Comparison of ENCODE assay signal across 12 cellular contexts in the genomic region with DNA sequence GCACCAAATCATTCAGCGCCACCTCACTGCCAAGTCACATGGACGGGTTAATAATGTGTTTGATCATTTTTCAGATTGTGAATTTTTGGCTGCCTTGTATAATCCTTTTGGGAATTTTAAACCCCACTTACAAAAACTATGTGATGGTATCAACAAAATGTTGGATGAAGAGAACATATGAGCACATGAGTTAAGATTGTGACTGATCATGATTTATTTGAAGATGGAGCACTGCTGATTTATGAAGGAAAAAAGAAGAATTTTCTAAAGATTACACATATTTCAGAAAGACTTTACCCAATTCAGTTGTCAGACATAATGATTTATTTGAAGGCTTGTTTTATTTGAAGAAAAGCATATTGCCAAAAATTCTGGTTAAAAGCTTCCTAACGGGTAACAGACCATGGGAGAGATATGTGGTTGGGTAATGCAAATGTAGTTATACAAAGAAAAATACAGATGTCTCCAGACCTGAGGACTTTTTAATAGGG. TPM values are rescaled to one million over a fixed set of nuclear protein-coding genes. Genes with fewer than 3 reads are reported as not detected.
DNase-seq lines count a peak whose midpoint lies in the region; ATAC-seq, FAIRE-seq and TF ChIP-seq lines count a peak whose summit lies in the region.
"Had no signal": no experiment of that assay in that cellular context is flagged by ENCODE, and none has a peak within 500 bp of the region (broad histone marks: within the 10 kb centered on the region; RNA-seq: fewer than 3 reads in every experiment).

No MANE protein-coding gene starts in this region.

- H3K27me3 Mint-ChIP-seq in CD8-positive, alpha-beta T cell (ENCODE audit: low read depth) = no peaks in the 10 kb centered on the region
- no peaks in the 10 kb centered on the region for H3K27me3 Mint-ChIP-seq in IgD-negative memory B cell

- H3K4me1 ChIP-seq in CD8-positive, alpha-beta T cell (ENCODE audit: insufficient read depth, low read length) = peaks cover 16% of the 10 kb centered on the region
- H3K4me1 ChIP-seq in K562 (replicated peaks in 1 of 2; ENCODE audit: control insufficient read depth in 2 of 2, insufficient read depth in 2 of 2, low read length in 2 of 2) (peaks cover 0 to 8% of the 10 kb centered on the region in 2 experiments; a peak in 3 of 5 replicates), neutrophil (ENCODE audit: control insufficient read depth in 1 of 2, insufficient read depth in 1 of 2, low read depth in 1 of 2, low read length in 1 of 2) (peaks cover 33 to 55% of the 10 kb centered on the region in 2 experiments)

- no peak overlapping the region for H2AFZ ChIP-seq in K562 (ENCODE audit: low read depth, low read length)

- BruUV-seq in K562 (replicated peaks; lab: Mats Ljungman, UMichigan) = TSS peak; percentile 42

- no peak overlapping the region for H3K4me3 ChIP-seq in CD8-positive, alpha-beta T cell (ENCODE audit: low read depth, low read length)
- H3K4me3 ChIP-seq in K562 (no peak overlapping the region), neutrophil (ENCODE audit: low read depth in 1 of 2, low read length in 1 of 2) (no peak overlapping the region)
- H3K4me3 ChIP-seq: lower lobe of right lung had no signal

- CTCF ChIA-PET in CD8-positive, alpha-beta T cell (lab: Charles Lee) = interaction anchor here (1.0 to 2.6 kb wide), 3 partner anchors 9 to 52 kb away, joined by 3 to 10 read pairs (median 5); no protein-coding TSS in a partner anchor
- CTCF ChIA-PET in K562 (lab: Yijun Ruan, JAX; ENCODE audit: low intra/inter-chr PET ratio) = no interaction called here

- H4K20me1 ChIP-seq in K562 (replicated peaks; ENCODE audit: control insufficient read depth, insufficient read depth, low read length) = no peaks in the 10 kb centered on the region

- 81% methylated on average over 3 of the region's 3 CpGs for WGBS in K562 (ENCODE audit: insufficient coverage, low coverage, missing lambda C conversion rate)

- no peaks in the 10 kb centered on the region for H3K9me3 Mint-ChIP-seq in CD8-positive, alpha-beta T cell
- no peaks in the 10 kb centered on the region for H3K9me3 Mint-ChIP-seq in IgD-negative memory B cell

- no peak overlapping the region for H3K4me3 Mint-ChIP-seq in CD8-positive, alpha-beta T cell
- peak overlapping the region in 2 of 4 donors; percentile 35 to 72 for H3K4me3 Mint-ChIP-seq in IgD-negative memory B cell

- H3K9me3 ChIP-seq in CD8-positive, alpha-beta T cell (ENCODE audit: low read length) = no peaks in the 10 kb centered on the region
- no peaks in the 10 kb centered on the region for H3K9me3 ChIP-seq in K562 (replicated peaks; ENCODE audit: control insufficient read depth, insufficient read depth, low read depth, low read length)
- no peaks in the 10 kb centered on the region for H3K9me3 ChIP-seq in neutrophil
- H3K9me3 ChIP-seq: lower lobe of right lung had no signal

- no peak for TF ChIP-seq EP300 in K562 (IDR thresholded peaks at IDR 0.05; ENCODE audit: low read length)

- TF ChIP-seq CTCF in CD8-positive, alpha-beta T cell (IDR thresholded peaks at IDR 0.05) = no peak
- TF ChIP-seq CTCF in K562 (IDR thresholded peaks at IDR 0.05 in 2 of 3, conservative IDR thresholded peaks at IDR 0.05 in 1 of 3; ENCODE audit: insufficient read depth in 2 of 3, low read depth in 1 of 3, low read length in 3 of 3) (no peak), neutrophil (IDR thresholded peaks at IDR 0.05) (no peak)

- in situ Hi-C loops in K562 (cut with MboI) = no loop called here

- TF ChIP-seq RAD21 in K562 (CRISPR knock-in tag; conservative IDR thresholded peaks at IDR 0.05 in 1 of 2, IDR thresholded peaks at IDR 0.05 in 1 of 2) = no peak

- no peak for TF ChIP-seq POLR2A in K562 (conservative IDR thresholded peaks at IDR 0.05)

- no peak for FAIRE-seq in K562 (lab: Jason Lieb, UNC)

- intact Hi-C loops in CD8-positive, alpha-beta T cell (cut with DNase I, micrococcal nuclease) = no loop called here
- intact Hi-C loops in K562 (cut with micrococcal nuclease) = no loop called here

- no peak overlapping the region for H3K4me2 ChIP-seq in K562 (ENCODE audit: insufficient read depth, low read length)

- peaks cover 70% of the 10 kb centered on the region for H3K4me1 Mint-ChIP-seq in CD8-positive, alpha-beta T cell (ENCODE audit: low read depth)
- H3K4me1 Mint-ChIP-seq in IgD-negative memory B cell = peaks cover 66 to 76% (median 69%) of the 10 kb centered on the region in 3 donors

- H3K27me3 ChIP-seq in CD8-positive, alpha-beta T cell (ENCODE audit: insufficient read depth, low read length) = no peaks in the 10 kb centered on the region
- H3K27me3 ChIP-seq in K562 (ENCODE audit: control insufficient read depth in 2 of 2, insufficient read depth in 2 of 2, low read length in 2 of 2) (no peaks in the 10 kb centered on the region), neutrophil (no peaks in the 10 kb centered on the region)

- POLR2A ChIA-PET in CD8-positive, alpha-beta T cell (lab: Charles Lee) = interaction anchor here (1.3 kb wide), 1 partner anchor 9 kb away, joined by 3 read pairs; no protein-coding TSS in a partner anchor
- POLR2A ChIA-PET in K562 (lab: Yijun Ruan, JAX) = interaction anchor here (0.5 to 2.5 kb wide), 3 partner anchors 10 to 14 kb away, joined by 3 to 13 read pairs (median 3); no protein-coding TSS in a partner anchor

- peaks cover 10% of the 10 kb centered on the region for H3K36me3 ChIP-seq in CD8-positive, alpha-beta T cell (ENCODE audit: insufficient read depth, low read length)
- H3K36me3 ChIP-seq in K562 (ENCODE audit: control insufficient read depth, insufficient read depth, low read length) (peaks cover 17% of the 10 kb centered on the region), neutrophil (peaks cover 25% of the 10 kb centered on the region)

- no peak for DNase-seq in CD8-positive, alpha-beta T cell
- DNase-seq in K562 (ENCODE audit: extremely low read depth in 1 of 4, low spot score in 3 of 4) = no peak
- no peak for DNase-seq in NCI-H187 (lab: John Stamatoyannopoulos, UW)
- DNase-seq in AG08396 (ENCODE audit: low spot score) = no peak
- DNase-seq in activated gamma-delta T cell (lab: John Stamatoyannopoulos, UW) = no peak
- DNase-seq: COR-L47; lower lobe of right lung; posterior cingulate gyrus; stimulated activated CD4-positive, alpha-beta T cell treated with anti-CD3 and anti-CD28 coated beads, Interleukin-2, amount 100 ng/mL, for 48 hours; SW 1271 had no signal

- H3K9ac ChIP-seq in K562 (ENCODE audit: insufficient read depth in 1 of 2, low read depth in 2 of 2, low read length in 2 of 2) = no peak overlapping the region

- H3K9me1 ChIP-seq in K562 (ENCODE audit: control insufficient read depth, insufficient read depth, low read length) = no peaks in the 10 kb centered on the region

- no peak for ATAC-seq in CD8-positive, alpha-beta T cell
- ATAC-seq in K562 = no peak
- ATAC-seq: lower lobe of right lung had no signal

- H3K27ac ChIP-seq in CD8-positive, alpha-beta T cell (ENCODE audit: low read depth, low read length) = no peak overlapping the region
- no peak overlapping the region for H3K27ac ChIP-seq in K562 (ENCODE audit: extremely low read depth, low read depth, low read length)
- peak overlapping the region; percentile 56 for H3K27ac ChIP-seq in neutrophil
- H3K27ac ChIP-seq: lower lobe of right lung had no signal

- H3K27ac Mint-ChIP-seq in CD8-positive, alpha-beta T cell = peak overlapping the region; percentile 83
- H3K27ac Mint-ChIP-seq in IgD-negative memory B cell = peak overlapping the region; percentile 50 to 68 (median 64)

- peaks cover 10% of the 10 kb centered on the region for H3K79me2 ChIP-seq in K562 (ENCODE audit: control insufficient read depth, insufficient read depth, low read length)

- H3K36me3 Mint-ChIP-seq in CD8-positive, alpha-beta T cell = peaks cover 67% of the 10 kb centered on the region
- H3K36me3 Mint-ChIP-seq in IgD-negative memory B cell = peaks cover 18% of the 10 kb centered on the region

RNA-seq across cellular contexts. Expression of gene TNFAIP8, which starts 37.4 kb away (rescaled TPM):
- 10 to 100 TPM; 62.3 to 63.0 TPM for total RNA-seq in CD8-positive, alpha-beta T cell
- polyA plus RNA-seq in IgD-negative memory B cell (285 TPM), K562 (2011; rRNA removed) (44.6 and 52.2 TPM in 2 replicates), K562 (2014; fragmentation: Illumina TruSeq; extraction: Trizol) (49.3 and 57.3 TPM in 2 replicates), K562 (2014; fragmentation: Nextera tagmentation; extraction: Ambion mirVana) (10 to 100 TPM; 29.9 to 34.3 TPM), K562 (2014; rRNA removed) (35.8 and 47.6 TPM in 2 replicates)
- total RNA-seq in K562 (2011; cell fraction: chromatin; rRNA removed; ENCODE audit: low replicate concordance) = 10.6 and 20.5 TPM in 2 replicates
- total RNA-seq in K562 (2011; cell fraction: nucleolus; rRNA removed) = 7.8 and 9.0 TPM in 2 replicates
- 12.6 and 24.7 TPM in 2 replicates for total RNA-seq in K562 (2011; cell fraction: nucleoplasm; rRNA removed)
- total RNA-seq in K562 (2014; rRNA removed) (42.0 and 46.0 TPM in 2 replicates), K562 (2014; rRNA removed; fragmentation: Illumina TruSeq; extraction: Trizol) (38.5 and 47.4 TPM in 2 replicates), K562 (2015; rRNA removed; fragmentation: Illumina TruSeq; extraction: Trizol) (44.8 and 47.0 TPM in 2 replicates), K562 (2021) (33.6 and 36.7 TPM in 2 replicates)
- 35.0 and 41.8 TPM in 2 replicates for polyA plus RNA-seq in K562 (2011; cell fraction: cytosol; rRNA removed)
- 20.2 and 24.7 TPM in 2 replicates for polyA plus RNA-seq in K562 (2011; cell fraction: nucleus; rRNA removed)
- 37.7 and 53.3 TPM in 2 replicates for polyA plus RNA-seq in K562 (2012)
- 45.1 and 60.6 TPM in 2 replicates for polyA minus RNA-seq in K562 (2011; rRNA and poly(A)+ RNA removed)
- 38.1 and 47.6 TPM in 2 replicates for polyA minus RNA-seq in K562 (2011; cell fraction: cytosol; rRNA and poly(A)+ RNA removed)
- polyA minus RNA-seq in K562 (2011; cell fraction: nucleus; rRNA and poly(A)+ RNA removed) = 9.3 and 20.3 TPM in 2 replicates

RNA-seq across cellular contexts. Expression of gene HSD17B4, which starts 59.1 kb away (rescaled TPM):
- 1 to 10 TPM; 7.4 to 8.6 TPM for total RNA-seq in CD8-positive, alpha-beta T cell
- polyA plus RNA-seq in IgD-negative memory B cell = 117 TPM
- total RNA-seq in K562 (2011; cell fraction: chromatin; rRNA removed; ENCODE audit: low replicate concordance) = 60.9 and 67.5 TPM in 2 replicates
- total RNA-seq in K562 (2011; cell fraction: nucleolus; rRNA removed) = 23.5 and 28.4 TPM in 2 replicates
- 32.8 and 46.1 TPM in 2 replicates for total RNA-seq in K562 (2011; cell fraction: nucleoplasm; rRNA removed)
- 82.1 and 120 TPM in 2 replicates for total RNA-seq in K562 (2014; rRNA removed)
- 108 and 110 TPM in 2 replicates for total RNA-seq in K562 (2014; rRNA removed; fragmentation: Illumina TruSeq; extraction: Trizol)
- 91.4 and 94.6 TPM in 2 replicates for total RNA-seq in K562 (2015; rRNA removed; fragmentation: Illumina TruSeq; extraction: Trizol)
- 109 and 114 TPM in 2 replicates for total RNA-seq in K562 (2021)
- polyA plus RNA-seq in K562 (2011; rRNA removed) = 157 and 187 TPM in 2 replicates
- polyA plus RNA-seq in K562 (2011; cell fraction: cytosol; rRNA removed) = 64.0 and 120 TPM in 2 replicates
- 85.1 and 121 TPM in 2 replicates for polyA plus RNA-seq in K562 (2011; cell fraction: nucleus; rRNA removed)
- polyA plus RNA-seq in K562 (2012) = 93.3 and 132 TPM in 2 replicates
- polyA plus RNA-seq in K562 (2014; fragmentation: Illumina TruSeq; extraction: Trizol) = 95.4 and 119 TPM in 2 replicates
- 10 to 100 TPM; 50.6 to 60.9 TPM for polyA plus RNA-seq in K562 (2014; fragmentation: Nextera tagmentation; extraction: Ambion mirVana)
- polyA plus RNA-seq in K562 (2014; rRNA removed) = 72.5 and 76.2 TPM in 2 replicates
- 200 and 211 TPM in 2 replicates for polyA minus RNA-seq in K562 (2011; rRNA and poly(A)+ RNA removed)
- polyA minus RNA-seq in K562 (2011; cell fraction: cytosol; rRNA and poly(A)+ RNA removed) = 69.9 and 88.9 TPM in 2 replicates
- polyA minus RNA-seq in K562 (2011; cell fraction: nucleus; rRNA and poly(A)+ RNA removed) = 47.1 and 79.5 TPM in 2 replicates
